21 cellular contexts compared by ENCODE assay signal in genomic region chr10:94208315-94208714, GRCh38.
DNase-seq lines count a peak whose midpoint lies in the region; ATAC-seq, FAIRE-seq and TF ChIP-seq lines count a peak whose summit lies in the region.
"Had no signal": no experiment of that assay in that cellular context is flagged by ENCODE, and none has a peak within 500 bp of the region (broad histone marks: within the 10 kb centered on the region; RNA-seq: fewer than 3 reads in every experiment).

No MANE protein-coding gene starts in this region.

- H3K4me1 ChIP-seq in A549: peaks cover 8% of the 10 kb centered on the region
- H3K4me1 ChIP-seq in ascending aorta: peaks cover 0 to 47% of the 10 kb centered on the region in 2 donors
- peaks cover 14 to 26% of the 10 kb centered on the region in 2 donors for H3K4me1 ChIP-seq in thyroid gland
- no peaks in the 10 kb centered on the region for H3K4me1 ChIP-seq in Peyer's patch

- H3K4me2 ChIP-seq in A549: no peak overlapping the region

- H3K4me3 ChIP-seq in A549: no peak overlapping the region
- no peak overlapping the region for H3K4me3 ChIP-seq in ascending aorta
- no peak overlapping the region for H3K4me3 ChIP-seq in thyroid gland (replicated peaks in 1 of 3)
- H3K4me3 ChIP-seq in Peyer's patch: no peak overlapping the region
- H3K4me3 ChIP-seq: GM23248 had no signal

- H3K36me3 ChIP-seq in ascending aorta: no peaks in the 10 kb centered on the region
- no peaks in the 10 kb centered on the region for H3K36me3 ChIP-seq in thyroid gland
- no peaks in the 10 kb centered on the region for H3K36me3 ChIP-seq in Peyer's patch

- no peak for DNase-seq in A549 (ENCODE audit: low read depth in 1 of 2, low spot score in 1 of 2)
- DNase-seq in ascending aorta (ENCODE audit: low spot score in 2 of 2): no peak
- no peak for DNase-seq in neural crest cell (ENCODE audit: low read depth, low spot score)
- no peak for DNase-seq in thyroid gland
- DNase-seq in Peyer's patch: no peak
- DNase-seq in MV-4-11 (lab: John Stamatoyannopoulos, UW): no peak
- DNase-seq in SK-N-DZ (ENCODE audit: low spot score): no peak
- DNase-seq: 8988T; C1 segment of cervical spinal cord; Calu3; CD4-positive, alpha-beta memory T cell; COR-L47; DMS53; DMS79 treated with DMSO at 0.1 percent for 48 hours; GF-D8; GM23248; H9 had no signal

- POLR2A ChIA-PET in A549 (lab: Yijun Ruan, JAX): no interaction called here

- TF ChIP-seq POLR2A in A549 (IDR thresholded peaks at IDR 0.05; ENCODE audit: low read length) (no peak), thyroid gland (IDR thresholded peaks at IDR 0.05) (no peak), Peyer's patch (IDR thresholded peaks at IDR 0.05) (no peak)

- intact Hi-C loops in ascending aorta (cut with DNase I) (no loop called here), thyroid gland (cut with DNase I) (no loop called here)

- H3K27me3 Mint-ChIP-seq in neural crest cell (ENCODE audit: low read depth): no peaks in the 10 kb centered on the region

- TF ChIP-seq EP300 in A549 (IDR thresholded peaks at IDR 0.05): no peak

- no peak for ATAC-seq in A549
- ATAC-seq: HCT116 had no signal

- 97% methylated on average over 1 of the region's 1 CpG for WGBS in A549 (ENCODE audit: missing lambda C conversion rate)
- 81 to 94% methylated on average over 1 of the region's 1 CpG for WGBS in thyroid gland, 2 donors

- no peak for TF ChIP-seq RAD21 in A549 (conservative IDR thresholded peaks at IDR 0.05 in 1 of 2, IDR thresholded peaks at IDR 0.05 in 1 of 2)

- H3K27ac ChIP-seq in A549 (no peak overlapping the region), ascending aorta (peak overlapping the region; percentile 12 to 53), thyroid gland (peak overlapping the region; percentile 14 to 68 (median 33)), Peyer's patch (no peak overlapping the region)
- H3K27ac ChIP-seq: GM23248 had no signal

- no peak for TF ChIP-seq CTCF in A549 (IDR thresholded peaks at IDR 0.05)
- no peak for TF ChIP-seq CTCF in ascending aorta (IDR thresholded peaks at IDR 0.05)
- TF ChIP-seq CTCF in neural crest cell (conservative IDR thresholded peaks at IDR 0.05): no peak
- TF ChIP-seq CTCF in thyroid gland (IDR thresholded peaks at IDR 0.05): no peak
- no peak for TF ChIP-seq CTCF in Peyer's patch (IDR thresholded peaks at IDR 0.05)

- H3K36me3 Mint-ChIP-seq in neural crest cell (ENCODE audit: low read depth): peaks cover 4% of the 10 kb centered on the region
- H3K36me3 Mint-ChIP-seq: CD4-positive, alpha-beta memory T cell had no signal

- peak overlapping the region; percentile 70 for H3K27ac Mint-ChIP-seq in neural crest cell (ENCODE audit: unreplicated experiment)
- H3K27ac Mint-ChIP-seq: CD4-positive, alpha-beta memory T cell; H9 had no signal

- H3K27me3 ChIP-seq in ascending aorta: no peaks in the 10 kb centered on the region
- H3K27me3 ChIP-seq in thyroid gland: no peaks in the 10 kb centered on the region
- H3K27me3 ChIP-seq in Peyer's patch: no peaks in the 10 kb centered on the region

- H3K4me3 Mint-ChIP-seq in neural crest cell: no peak overlapping the region
- H3K4me3 Mint-ChIP-seq: CD4-positive, alpha-beta memory T cell; H9 had no signal

- peaks cover 6% of the 10 kb centered on the region for H3K9me3 Mint-ChIP-seq in neural crest cell

- H3K9me3 ChIP-seq in A549: no peaks in the 10 kb centered on the region
- H3K9me3 ChIP-seq in ascending aorta: no peaks in the 10 kb centered on the region
- H3K9me3 ChIP-seq in thyroid gland: no peaks in the 10 kb centered on the region
- H3K9me3 ChIP-seq in Peyer's patch: no peaks in the 10 kb centered on the region

- peaks cover 12% of the 10 kb centered on the region for H3K4me1 Mint-ChIP-seq in neural crest cell

- no peak for FAIRE-seq in A549 (lab: Jason Lieb, UNC)
- FAIRE-seq: GM18507, GM19239, H1 had no signal

- CTCF ChIA-PET in A549 (lab: Yijun Ruan, JAX): no interaction called here

TF ChIP-seq in A549, 52 proteins besides CTCF, POLR2A, EP300 and RAD21:
- TF ChIP-seq NPAS2 (CRISPR knock-in tag; IDR thresholded peaks at IDR 0.05; ENCODE audit: borderline replicate concordance): no peak
- TF ChIP-seq MAFK (IDR thresholded peaks at IDR 0.05; ENCODE audit: partially characterized antibody): peak; percentile 57
TF ChIP-seq in A549: peak in this region for 1.

Comparison
In these comparisons a context has a peak if more than half of its experiments do, and no peak if none do; other contexts are left out.
1. H3K27ac ChIP-seq: peak in ascending aorta (2 of 2) and thyroid gland (3 of 3); none in A549 (0 of 2) and Peyer's patch (0 of 4).